In the genomic region with DNA sequence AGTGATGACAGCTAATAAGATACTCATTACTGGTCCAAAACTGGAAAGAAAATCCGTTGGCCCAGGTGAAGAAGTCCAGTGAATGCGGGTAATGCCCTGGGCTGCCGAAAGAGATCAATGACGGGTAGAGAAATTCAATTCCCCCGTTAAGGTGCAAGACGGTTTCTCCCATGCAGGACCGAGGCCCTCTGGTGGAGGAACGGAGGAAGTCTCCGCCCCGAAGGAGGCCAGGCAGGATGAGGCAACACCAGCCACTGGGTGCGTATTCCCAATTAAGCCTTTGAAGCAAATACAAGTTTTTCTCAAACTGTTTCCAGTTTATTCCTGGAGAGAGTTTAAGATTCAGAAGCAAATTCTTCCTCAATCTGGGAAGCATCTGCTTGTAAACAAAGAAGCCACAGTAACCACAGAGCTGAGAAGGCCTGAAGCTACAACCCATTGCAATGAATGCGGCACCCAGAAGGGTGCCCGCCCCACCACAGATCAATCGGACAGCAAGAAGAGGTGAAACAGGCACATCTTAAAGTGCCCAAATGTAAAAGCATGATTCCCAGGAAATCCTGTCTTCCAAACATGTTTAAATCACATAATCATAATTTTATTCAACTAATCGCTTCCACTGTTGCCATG, we compare ENCODE assay signal across 1 cellular context.
A peak's percentile ranks its signal among the peaks of the same experiment; 100 is the strongest.
TF ChIP-seq lines count a peak whose summit lies in the region.

No MANE protein-coding gene starts in this region.

TF ChIP-seq in IMR-90, 13 proteins besides CTCF, POLR2A, EP300 and RAD21 (continued from another document):
- TF ChIP-seq, protein P1, sequence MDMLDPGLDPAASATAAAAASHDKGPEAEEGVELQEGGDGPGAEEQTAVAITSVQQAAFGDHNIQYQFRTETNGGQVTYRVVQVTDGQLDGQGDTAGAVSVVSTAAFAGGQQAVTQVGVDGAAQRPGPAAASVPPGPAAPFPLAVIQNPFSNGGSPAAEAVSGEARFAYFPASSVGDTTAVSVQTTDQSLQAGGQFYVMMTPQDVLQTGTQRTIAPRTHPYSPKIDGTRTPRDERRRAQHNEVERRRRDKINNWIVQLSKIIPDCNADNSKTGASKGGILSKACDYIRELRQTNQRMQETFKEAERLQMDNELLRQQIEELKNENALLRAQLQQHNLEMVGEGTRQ (IDR thresholded peaks at IDR 0.05; ENCODE audit: low read depth, low read length): no peak
- peak; percentile 87 for TF ChIP-seq SMC3 (IDR thresholded peaks at IDR 0.05; ENCODE audit: low read depth, low read length)
- TF ChIP-seq CHD1 (IDR thresholded peaks at IDR 0.05; ENCODE audit: low read depth, low read length): no peak
